21 cellular contexts compared by ENCODE assay signal in genomic region chr5:10591159-10591558, GRCh38. TPM values are rescaled to one million over a fixed set of nuclear protein-coding genes. Genes with fewer than 3 reads are reported as not detected.
DNase-seq lines count a peak whose midpoint lies in the region; ATAC-seq, FAIRE-seq and TF ChIP-seq lines count a peak whose summit lies in the region.
"Had no signal": no experiment of that assay in that cellular context is flagged by ENCODE, and none has a peak within 500 bp of the region (broad histone marks: within the 10 kb centered on the region; RNA-seq: fewer than 3 reads in every experiment).

No MANE protein-coding gene starts in this region.

- H3K36me3 ChIP-seq in heart left ventricle (no peaks in the 10 kb centered on the region), right atrium auricular region (no peaks in the 10 kb centered on the region), SU-DHL-6 (ENCODE audit: low read length) (peaks cover 5% of the 10 kb centered on the region; the same call in 1 of the 2 replicates), keratinocyte (ENCODE audit: control insufficient read depth in 2 of 2, extremely low read depth in 1 of 2, insufficient read depth in 2 of 2, low read length in 2 of 2) (no peaks in the 10 kb centered on the region), tibial artery (no peaks in the 10 kb centered on the region)
- H3K36me3 ChIP-seq: left lung, thyroid gland had no signal

- H3K4me1 ChIP-seq in heart left ventricle (peaks cover 3 to 57% (median 41%) of the 10 kb centered on the region in 12 donors), right atrium auricular region (peaks cover 0 to 27% of the 10 kb centered on the region in 2 donors), keratinocyte (ENCODE audit: control insufficient read depth, extremely low read depth, insufficient read depth, low read length) (peaks cover 34% of the 10 kb centered on the region), tibial artery (peaks cover 0 to 6% (median 2%) of the 10 kb centered on the region in 4 donors)

- H4K20me1 ChIP-seq in SU-DHL-6 (ENCODE audit: low read depth, low read length) (no peaks in the 10 kb centered on the region), keratinocyte (ENCODE audit: control insufficient read depth, extremely low read depth, insufficient read depth, low read length) (no peaks in the 10 kb centered on the region)

- no peak for TF ChIP-seq POLR2A in heart left ventricle (IDR thresholded peaks at IDR 0.05)

- H3K4me3 ChIP-seq in heart left ventricle (no peak overlapping the region), right atrium auricular region (no peak overlapping the region), SU-DHL-6 (ENCODE audit: insufficient read depth, low read length, poor library complexity, severe bottlenecking) (no peak overlapping the region), keratinocyte (ENCODE audit: control insufficient read depth in 2 of 3, extremely low read depth in 1 of 3, insufficient read depth in 2 of 3, low read depth in 1 of 3, low read length in 3 of 3) (no peak overlapping the region), tibial artery (no peak overlapping the region)
- H3K4me3 ChIP-seq: BLaER1 treated with 17β-estradiol and CSF1 and Interleukin-3, amounts not matched to agents 10 nM and 100 nM; left lung; mucosa of descending colon; thyroid gland had no signal

- H3K27me3 ChIP-seq in heart left ventricle (no peaks in the 10 kb centered on the region), right atrium auricular region (no peaks in the 10 kb centered on the region), SU-DHL-6 (ENCODE audit: low read length) (no peaks in the 10 kb centered on the region), keratinocyte (ENCODE audit: control insufficient read depth, extremely low read depth, insufficient read depth, low read length) (no peaks in the 10 kb centered on the region), tibial artery (no peaks in the 10 kb centered on the region)
- H3K27me3 ChIP-seq: BLaER1 treated with 17β-estradiol and CSF1 and Interleukin-3, amounts not matched to agents 10 nM and 100 nM; left lung; thyroid gland had no signal

- 65 to 89% (median 70%) methylated on average over 5 to 6 of the region's 6 CpGs for WGBS in heart left ventricle, 4 donors

- no peak overlapping the region for H2AFZ ChIP-seq in SU-DHL-6 (ENCODE audit: low read depth, low read length, severe bottlenecking)
- H2AFZ ChIP-seq in keratinocyte (ENCODE audit: control insufficient read depth, low read length), result no peak overlapping the region

- FAIRE-seq in keratinocyte (lab: Jason Lieb, UNC), result no peak

- peaks cover 12% of the 10 kb centered on the region for H3F3A ChIP-seq in SU-DHL-6 (ENCODE audit: insufficient read depth)

- H3K4me2 ChIP-seq in SU-DHL-6 (ENCODE audit: low read depth, low read length, poor library complexity, severe bottlenecking) (peak overlapping the region; percentile 27), keratinocyte (ENCODE audit: control insufficient read depth, extremely low read depth, insufficient read depth, low read depth, low read length) (no peak overlapping the region)
- H3K4me2 ChIP-seq: SK-N-SH had no signal

- H3K27ac ChIP-seq in heart left ventricle, result peak overlapping the region in 11 of 12 donors; percentile 28 to 69 (median 50)
- H3K27ac ChIP-seq in right atrium auricular region, result peak overlapping the region in 1 of 2 donors; percentile 39
- peak overlapping the region; percentile 34; the same call in 1 of the 2 replicates for H3K27ac ChIP-seq in SU-DHL-6 (ENCODE audit: low read depth, low read length)
- H3K27ac ChIP-seq in keratinocyte (ENCODE audit: control insufficient read depth, insufficient read depth, low read length), result peak overlapping the region; percentile 28
- H3K27ac ChIP-seq in tibial artery, result no peak overlapping the region
- H3K27ac ChIP-seq: BLaER1 treated with 17β-estradiol and CSF1 and Interleukin-3, amounts not matched to agents 10 nM and 100 nM; epithelial cell of prostate; left lung; thyroid gland had no signal

- H3K79me2 ChIP-seq in SU-DHL-6 (ENCODE audit: insufficient read depth, low read length) (peaks cover 96% of the 10 kb centered on the region), keratinocyte (ENCODE audit: control insufficient read depth, insufficient read depth, low read length) (peaks cover 4% of the 10 kb centered on the region)

- DNase-seq in heart left ventricle (no peak), right atrium auricular region (ENCODE audit: low spot score) (no peak), keratinocyte (ENCODE audit: low read depth, low spot score) (no peak), ureter (ENCODE audit: low spot score) (peak; percentile 15), tibial artery (no peak), COLO829 (ENCODE audit: low spot score) (no peak)
- DNase-seq: activated CD4-positive, alpha-beta T cell treated with anti-CD3 and anti-CD28 coated beads for 1 hour; activated CD8-positive, alpha-beta T cell treated with anti-CD3 and anti-CD28 coated beads, Interleukin-2, amount 10 ng/mL, durations not matched to agents 7 days and 5 days; activated naive CD4-positive, alpha-beta T cell treated with anti-CD3 and anti-CD28 coated beads, Interleukin-2, amount 50 U/mL, for 16 hours; aorta; Calu3; central memory CD4-positive, alpha-beta T cell; left lung; mucosa of descending colon; stimulated activated naive CD4-positive, alpha-beta T cell treated with Interleukin-2 at 50 U/mL for 16 hours; thyroid gland had no signal

- H3K9ac ChIP-seq in SU-DHL-6 (ENCODE audit: low read length), result 0 out of 2 replicates have a peak overlapping the region, but pooled peaks have one; percentile 6
- no peak overlapping the region for H3K9ac ChIP-seq in keratinocyte (ENCODE audit: control insufficient read depth, extremely low read depth, insufficient read depth, low read length)
- H3K9ac ChIP-seq: BLaER1 treated with 17β-estradiol and CSF1 and Interleukin-3, amounts not matched to agents 10 nM and 100 nM; SK-N-SH had no signal

- intact Hi-C loops in heart left ventricle (cut with DNase I), result no loop called here
- intact Hi-C loops in tibial artery (cut with DNase I; ENCODE audit: low total_unique reads), result no loop called here

- peaks cover 0 to 5% (median 0%) of the 10 kb centered on the region in 12 donors for H3K9me3 ChIP-seq in heart left ventricle
- H3K9me3 ChIP-seq in right atrium auricular region, result no peaks in the 10 kb centered on the region
- no peaks in the 10 kb centered on the region for H3K9me3 ChIP-seq in SU-DHL-6 (ENCODE audit: insufficient read depth, low read length)
- H3K9me3 ChIP-seq in keratinocyte (ENCODE audit: control insufficient read depth, low read depth, low read length), result no peaks in the 10 kb centered on the region
- H3K9me3 ChIP-seq in tibial artery, result no peaks in the 10 kb centered on the region
- H3K9me3 ChIP-seq: left lung, mucosa of descending colon, thyroid gland had no signal

- H3K9me2 ChIP-seq in SU-DHL-6 (replicated peaks; ENCODE audit: insufficient read depth, low read length), result no peaks in the 10 kb centered on the region
- H3K9me2 ChIP-seq: SK-N-SH had no signal

- dilution Hi-C loops in keratinocyte (cut with MboI; ENCODE audit: extremely low pct_ligation_motif_present, low sequenced_read_pairs), result no loop called here

- H3K9me1 ChIP-seq in keratinocyte (ENCODE audit: control insufficient read depth, extremely low read depth, insufficient read depth, low read length), result peaks cover 2% of the 10 kb centered on the region

- ATAC-seq in heart left ventricle, result no peak
- no peak for ATAC-seq in HG02763 (IDR thresholded peaks at IDR 0.05; ENCODE audit: unreplicated experiment)
- ATAC-seq: activated CD8-positive, alpha-beta T cell treated with anti-CD3 and anti-CD28 coated beads, Interleukin-2, amount 10 ng/mL, durations not matched to agents 7 days and 5 days; mucosa of descending colon had no signal

- TF ChIP-seq CTCF in heart left ventricle (IDR thresholded peaks at IDR 0.05) (no peak), right atrium auricular region (IDR thresholded peaks at IDR 0.05) (no peak), SU-DHL-6 (IDR thresholded peaks at IDR 0.05; ENCODE audit: insufficient read depth, low read length, poor library complexity, severe bottlenecking) (no peak), keratinocyte (optimal IDR thresholded peaks at IDR 0.05 in 1 of 3, IDR thresholded peaks at IDR 0.05 in 1 of 3, conservative IDR thresholded peaks at IDR 0.05 in 1 of 3; ENCODE audit: extremely low read depth in 1 of 3, insufficient read depth in 2 of 3, low read length in 3 of 3) (no peak), tibial artery (IDR thresholded peaks at IDR 0.05) (no peak)

RNA-seq across cellular contexts. Expression of gene ANKRD33B, which starts 27.3 kb away (rescaled TPM):
- 10 to 100 TPM in 3 of 9 donors, 1 to 10 TPM in 6; 1.7 to 33.8 (median 5.2) TPM for total RNA-seq in heart left ventricle
- polyA plus RNA-seq in heart left ventricle, result 1 to 10 TPM in 1 of 2 donors, under 1 TPM in 1; 0.98 to 1.2 TPM
- total RNA-seq in right atrium auricular region, result 1 to 10 TPM; 1.2 to 4.7 TPM
- 0.97 to 2.0 TPM (median 1.9 TPM) in 3 replicates for polyA plus RNA-seq in keratinocyte
- polyA plus RNA-seq in keratinocyte (2011; ENCODE audit: low read depth), result 0.46 TPM
- polyA plus RNA-seq in keratinocyte (2011; cell fraction: cytosol; rRNA removed), result 1.2 and 1.4 TPM in 2 replicates
- 3.9 and 4.2 TPM in 2 replicates for polyA plus RNA-seq in keratinocyte (2011; cell fraction: nucleus; rRNA removed)
- 0.82 and 2.5 TPM in 2 replicates for polyA plus RNA-seq in keratinocyte (2012; ENCODE audit: low replicate concordance)
- polyA minus RNA-seq in keratinocyte, result 3.3 to 7.7 TPM (median 6.4 TPM) in 3 replicates
- 4.0 TPM for polyA minus RNA-seq in keratinocyte (2011; cell fraction: cytosol; rRNA and poly(A)+ RNA removed)
- polyA minus RNA-seq in keratinocyte (2011; cell fraction: nucleus; rRNA and poly(A)+ RNA removed), result 6.0 and 8.5 TPM in 2 replicates
- 3.3 TPM for total RNA-seq in ureter

Comparison
In these comparisons a context has a peak if more than half of its experiments do, and no peak if none do; other contexts are left out.
1. H3K27ac ChIP-seq: peak in heart left ventricle (11 of 12), SU-DHL-6 (single experiment) and keratinocyte (single experiment); none in tibial artery (0 of 2).